ENCODE assay signal across 16 cellular contexts in genomic region chr10:79284158-79284871, GRCh38.
DNase-seq lines count a peak whose midpoint lies in the region; ATAC-seq, FAIRE-seq and TF ChIP-seq lines count a peak whose summit lies in the region.
"Had no signal": no experiment of that assay in that cellular context is flagged by ENCODE, and none has a peak within 500 bp of the region (broad histone marks: within the 10 kb centered on the region; RNA-seq: fewer than 3 reads in every experiment).

No MANE protein-coding gene starts in this region.

- 87 to 89% methylated on average over 7 of the region's 7 CpGs for WGBS in pancreas, 2 donors
- 98% methylated on average over 7 of the region's 7 CpGs for WGBS in mammary epithelial cell (ENCODE audit: low coverage, missing lambda C conversion rate)

- in situ Hi-C loops in mammary epithelial cell (cut with MboI; ENCODE audit: low sequenced_read_pairs in 2 of 2): no loop called here

- no peak overlapping the region for H2AFZ ChIP-seq in mammary epithelial cell (ENCODE audit: low read depth, low read length)

- FAIRE-seq in GM19239 (lab: Jason Lieb, UNC): peak; percentile 62
- FAIRE-seq in pancreas (lab: Jason Lieb, UNC): no peak
- FAIRE-seq: frontal cortex had no signal

- H3K4me1 Mint-ChIP-seq in CD4-positive, CD25-positive, alpha-beta regulatory T cell: peaks cover 12 to 68% (median 38%) of the 10 kb centered on the region in 4 donors
- peaks cover 43% of the 10 kb centered on the region for H3K4me1 Mint-ChIP-seq in activated T-helper 17 cell treated with anti-CD3 and anti-CD28 coated beads, Interleukin-2, amount 50 U/mL, for 72 hours
- peaks cover 42% of the 10 kb centered on the region for H3K4me1 Mint-ChIP-seq in nephron progenitor cell

- no peaks in the 10 kb centered on the region for H3K79me2 ChIP-seq in mammary epithelial cell (ENCODE audit: insufficient read depth, low read length)

- no peaks in the 10 kb centered on the region for H3K36me3 ChIP-seq in CD4-positive, CD25-positive, alpha-beta regulatory T cell (ENCODE audit: control insufficient read depth, insufficient read depth, low read length)
- H3K36me3 ChIP-seq in pancreas (peaks cover 0 to 14% (median 0%) of the 10 kb centered on the region in 3 donors), mammary epithelial cell (ENCODE audit: insufficient read depth, low read length) (peaks cover 3% of the 10 kb centered on the region)
- H3K36me3 ChIP-seq: breast epithelium had no signal

- H3K4me2 ChIP-seq in mammary epithelial cell (ENCODE audit: insufficient read depth, low read depth, low read length): no peak overlapping the region

- H3K27me3 ChIP-seq in CD4-positive, CD25-positive, alpha-beta regulatory T cell (ENCODE audit: control insufficient read depth, insufficient read depth, low read length): no peaks in the 10 kb centered on the region
- H3K27me3 ChIP-seq in pancreas (no peaks in the 10 kb centered on the region), mammary epithelial cell (ENCODE audit: insufficient read depth, low read length) (no peaks in the 10 kb centered on the region)
- H3K27me3 ChIP-seq: BE2C, breast epithelium had no signal

- H3K4me3 Mint-ChIP-seq in CD4-positive, CD25-positive, alpha-beta regulatory T cell: peak overlapping the region in 3 of 4 donors; percentile 29 to 90 (median 65)
- H3K4me3 Mint-ChIP-seq in activated T-helper 17 cell treated with anti-CD3 and anti-CD28 coated beads, Interleukin-2, amount 50 U/mL, for 72 hours: peak overlapping the region; percentile 83
- no peak overlapping the region for H3K4me3 Mint-ChIP-seq in nephron progenitor cell
- H3K4me3 Mint-ChIP-seq: activated CD4-positive, alpha-beta T cell treated with anti-CD3 and anti-CD28 coated beads for 36 hours had no signal

- ATAC-seq in CD4-positive, CD25-positive, alpha-beta regulatory T cell (ENCODE audit: low read depth in 2 of 2): no peak
- ATAC-seq in activated T-helper 17 cell treated with anti-CD3 and anti-CD28 coated beads, Interleukin-2, amount 50 U/mL, for 72 hours (replicated peaks): no peak
- ATAC-seq in HG02938 (IDR thresholded peaks at IDR 0.05; ENCODE audit: unreplicated experiment): no peak
- ATAC-seq in pancreas: no peak
- ATAC-seq: Panc1, psoas muscle had no signal

- H3K9ac ChIP-seq in mammary epithelial cell (ENCODE audit: insufficient read depth, low read length): no peak overlapping the region

- H3K4me1 ChIP-seq in CD4-positive, CD25-positive, alpha-beta regulatory T cell (ENCODE audit: control insufficient read depth, insufficient read depth, low read length, poor library complexity, severe bottlenecking): peaks cover 48% of the 10 kb centered on the region
- H3K4me1 ChIP-seq in pancreas (no peaks in the 10 kb centered on the region), mammary epithelial cell (ENCODE audit: insufficient read depth, low read length) (peaks cover 17% of the 10 kb centered on the region)

- H3K9me3 ChIP-seq in CD4-positive, CD25-positive, alpha-beta regulatory T cell (ENCODE audit: control insufficient read depth in 2 of 2, low read length in 2 of 2): no peaks in the 10 kb centered on the region
- H3K9me3 ChIP-seq in pancreas (no peaks in the 10 kb centered on the region), mammary epithelial cell (replicated peaks; ENCODE audit: insufficient read depth, low read length) (no peaks in the 10 kb centered on the region)
- H3K9me3 ChIP-seq: BE2C, breast epithelium, psoas muscle had no signal

- no peaks in the 10 kb centered on the region for H3K27me3 Mint-ChIP-seq in CD4-positive, CD25-positive, alpha-beta regulatory T cell
- H3K27me3 Mint-ChIP-seq in activated T-helper 17 cell treated with anti-CD3 and anti-CD28 coated beads, Interleukin-2, amount 50 U/mL, for 72 hours: no peaks in the 10 kb centered on the region
- peaks cover 6% of the 10 kb centered on the region for H3K27me3 Mint-ChIP-seq in nephron progenitor cell (ENCODE audit: low read depth, poor library complexity)
- H3K27me3 Mint-ChIP-seq: activated CD4-positive, alpha-beta T cell treated with anti-CD3 and anti-CD28 coated beads for 36 hours had no signal

- no peak overlapping the region for H3K4me3 ChIP-seq in CD4-positive, CD25-positive, alpha-beta regulatory T cell (ENCODE audit: low read depth, low read length)
- H3K4me3 ChIP-seq in pancreas (no peak overlapping the region), mammary epithelial cell (replicated peaks in 1 of 3; ENCODE audit: insufficient read depth in 1 of 3, low read depth in 2 of 3, low read length in 3 of 3) (no peak overlapping the region)
- H3K4me3 ChIP-seq: breast epithelium, psoas muscle had no signal

- intact Hi-C loops in pancreas (cut with DNase I): no loop called here
- intact Hi-C loops in mammary epithelial cell (cut with micrococcal nuclease): no loop called here

- H3K27ac Mint-ChIP-seq in CD4-positive, CD25-positive, alpha-beta regulatory T cell: peak overlapping the region; percentile 94 to 98 (median 96)
- peak overlapping the region; percentile 94 for H3K27ac Mint-ChIP-seq in activated T-helper 17 cell treated with anti-CD3 and anti-CD28 coated beads, Interleukin-2, amount 50 U/mL, for 72 hours
- H3K27ac Mint-ChIP-seq in nephron progenitor cell: peak overlapping the region; percentile 15
- H3K27ac Mint-ChIP-seq: activated CD4-positive, alpha-beta T cell treated with anti-CD3 and anti-CD28 coated beads for 36 hours had no signal

- no peaks in the 10 kb centered on the region for H3K9me3 Mint-ChIP-seq in CD4-positive, CD25-positive, alpha-beta regulatory T cell
- H3K9me3 Mint-ChIP-seq in activated T-helper 17 cell treated with anti-CD3 and anti-CD28 coated beads, Interleukin-2, amount 50 U/mL, for 72 hours: no peaks in the 10 kb centered on the region
- H3K9me3 Mint-ChIP-seq in nephron progenitor cell: peaks cover 2% of the 10 kb centered on the region

- no TSS peak for BruUV-seq in mammary epithelial cell (replicated peaks; lab: Mats Ljungman, UMichigan)

- CTCF ChIA-PET in mammary epithelial cell (lab: Charles Lee; ENCODE audit: low non-redundant PET): no interaction called here

- H3K36me3 Mint-ChIP-seq in CD4-positive, CD25-positive, alpha-beta regulatory T cell: peaks cover 11% of the 10 kb centered on the region
- H3K36me3 Mint-ChIP-seq in activated T-helper 17 cell treated with anti-CD3 and anti-CD28 coated beads, Interleukin-2, amount 50 U/mL, for 72 hours (ENCODE audit: low read depth): peaks cover 61% of the 10 kb centered on the region
- peaks cover 38% of the 10 kb centered on the region for H3K36me3 Mint-ChIP-seq in nephron progenitor cell (ENCODE audit: low read depth)

- dilution Hi-C loops in mammary epithelial cell (cut with HindIII; ENCODE audit: low sequenced_read_pairs): loop anchor here (5.0 kb wide), 1 partner anchor 57 kb away; no protein-coding TSS in a partner anchor

- TF ChIP-seq CTCF in nephron progenitor cell (IDR thresholded peaks at IDR 0.05) (no peak), pancreas (IDR thresholded peaks at IDR 0.05) (no peak), mammary epithelial cell (conservative IDR thresholded peaks at IDR 0.05 in 1 of 2, IDR thresholded peaks at IDR 0.05 in 1 of 2; ENCODE audit: extremely low read depth in 1 of 2, insufficient read depth in 1 of 2, low read depth in 1 of 2, low read length in 2 of 2) (no peak)

- H4K20me1 ChIP-seq in mammary epithelial cell (ENCODE audit: insufficient read depth, low read length): no peaks in the 10 kb centered on the region

- peak overlapping the region; percentile 77 for H3K27ac ChIP-seq in CD4-positive, CD25-positive, alpha-beta regulatory T cell (ENCODE audit: insufficient read depth, low read length, poor library complexity, severe bottlenecking)
- H3K27ac ChIP-seq in pancreas (peak overlapping the region in 1 of 4 donors; percentile 60), mammary epithelial cell (ENCODE audit: insufficient read depth, low read depth, low read length) (no peak overlapping the region)
- H3K27ac ChIP-seq: psoas muscle had no signal

- DNase-seq in CD4-positive, CD25-positive, alpha-beta regulatory T cell: no peak
- DNase-seq in GM19239 (ENCODE audit: insufficient read length, low spot score): no peak
- no peak for DNase-seq in nephron progenitor cell
- no peak for DNase-seq in pancreas
- DNase-seq in mammary epithelial cell: no peak
- DNase-seq in NCI-H1417 (lab: John Stamatoyannopoulos, UW): no peak
- DNase-seq: BE2C, NCI-H146, NCI-H510A treated with DMSO at 0.1 percent for 48 hours, psoas muscle had no signal

Comparison
In these comparisons a context has a peak if more than half of its experiments do, and no peak if none do; other contexts are left out.
1. H3K27ac Mint-ChIP-seq: peak in every context shown above with its lines; median percentile 96 in CD4-positive, CD25-positive, alpha-beta regulatory T cell; 94 in activated T-helper 17 cell treated with anti-CD3 and anti-CD28 coated beads, Interleukin-2, amount 50 U/mL, for 72 hours; 15 in nephron progenitor cell.